8 cellular contexts compared by ENCODE assay signal in the genomic region with DNA sequence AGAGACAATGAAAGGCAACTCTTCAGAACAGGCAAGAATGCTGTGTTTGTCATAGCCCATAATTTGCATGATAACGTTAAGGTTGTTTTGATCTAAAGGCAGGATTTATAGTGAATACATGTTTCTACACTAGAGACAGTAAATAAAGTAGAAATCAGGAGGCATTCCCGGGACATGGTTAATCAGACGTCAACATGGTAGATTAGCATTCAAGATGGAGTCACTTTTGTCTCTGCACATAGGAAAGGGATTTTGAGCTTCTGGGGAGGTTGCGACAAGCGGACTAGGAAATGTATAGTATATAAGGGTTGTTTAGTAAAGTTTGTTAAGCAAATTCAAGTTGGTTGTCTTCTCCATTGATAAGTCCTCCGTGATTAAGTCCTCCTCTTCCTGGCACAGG. TPM values are rescaled to one million over a fixed set of nuclear protein-coding genes. Genes with fewer than 3 reads are reported as not detected.
"Had no signal": no experiment of that assay in that cellular context is flagged by ENCODE, and none has a peak within 500 bp of the region (broad histone marks: within the 10 kb centered on the region; RNA-seq: fewer than 3 reads in every experiment).

No MANE protein-coding gene starts in this region.

- H3K27ac Mint-ChIP-seq: GM23338 had no signal

- H3K4me3 ChIP-seq: GM23338 had no signal

- H3K4me3 Mint-ChIP-seq: GM23338, H9 had no signal

- H3K4me2 ChIP-seq: GM23338 had no signal

- H2AFZ ChIP-seq: GM23338 had no signal

- H3K9me3 Mint-ChIP-seq: GM23338, H9 had no signal

- DNase-seq: H9, HCEC 1CT, IMR-90 had no signal

- FAIRE-seq: H1, H54, HTR-8/SVneo had no signal

- ATAC-seq: GM23338 had no signal

RNA-seq across cellular contexts. Expression of a gene that starts 2.8 kb away (rescaled TPM):
- total RNA-seq: IMR-90 had no signal
- polyA plus RNA-seq: IMR-90 had no signal

RNA-seq across cellular contexts. Expression of a gene that starts 24.4 kb away (rescaled TPM):
- total RNA-seq: H1, H9, HT-29, IMR-90 had no signal
- polyA plus RNA-seq: GM23338, IMR-90 had no signal

RNA-seq across cellular contexts. Expression of a gene that starts 37.3 kb away (rescaled TPM):
- total RNA-seq: GM23338, H1, H9, HT-29, IMR-90 had no signal
- polyA plus RNA-seq: GM23338, H1, IMR-90 had no signal

RNA-seq across cellular contexts. Expression of a gene that starts 59.8 kb away (rescaled TPM):
- total RNA-seq: GM23338, H1, H9, HT-29, IMR-90 had no signal
- polyA plus RNA-seq: GM23338, IMR-90 had no signal
